In the genomic region with DNA sequence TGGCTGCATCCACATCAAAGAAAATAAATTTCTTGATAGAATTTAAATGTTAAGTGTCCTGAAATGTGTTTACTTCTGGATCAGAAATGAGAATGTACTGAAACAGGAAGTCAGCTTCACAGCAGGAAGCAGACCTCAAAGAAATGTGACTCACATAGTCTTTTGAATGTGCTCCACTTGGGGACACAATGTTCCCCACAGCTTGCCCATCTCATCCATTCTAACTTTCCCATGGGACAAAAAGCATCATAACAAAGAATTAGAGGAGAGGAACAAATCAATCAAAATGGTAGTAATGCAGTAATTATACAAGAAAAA, we compare ENCODE assay signal across 9 cellular contexts.
DNase-seq lines count a peak whose midpoint lies in the region; ATAC-seq and TF ChIP-seq lines count a peak whose summit lies in the region.
"Had no signal": no experiment of that assay in that cellular context is flagged by ENCODE, and none has a peak within 500 bp of the region (broad histone marks: within the 10 kb centered on the region; RNA-seq: fewer than 3 reads in every experiment).

No MANE protein-coding gene starts in this region.

- H3K27me3 ChIP-seq in right atrium auricular region: no peaks in the 10 kb centered on the region
- no peaks in the 10 kb centered on the region for H3K27me3 ChIP-seq in tibial nerve

- H3K36me3 ChIP-seq in right atrium auricular region (no peaks in the 10 kb centered on the region), tibial nerve (no peaks in the 10 kb centered on the region)

- H3K9me3 ChIP-seq in right atrium auricular region (no peaks in the 10 kb centered on the region), tibial nerve (no peaks in the 10 kb centered on the region)

- peak overlapping the region; percentile 13 for H3K27ac Mint-ChIP-seq in activated CD8-positive, alpha-beta memory T cell treated with anti-CD3 and anti-CD28 coated beads, Interleukin-2, amount 10 ng/mL, durations not matched to agents 7 days and 5 days
- peak overlapping the region; percentile 92 for H3K27ac Mint-ChIP-seq in activated naive CD8-positive, alpha-beta T cell treated with anti-CD3 and anti-CD28 coated beads for 36 hours
- H3K27ac Mint-ChIP-seq: nephron had no signal

- DNase-seq in activated CD8-positive, alpha-beta memory T cell treated with anti-CD3 and anti-CD28 coated beads, Interleukin-2, amount 10 ng/mL, durations not matched to agents 7 days and 5 days: no peak
- no peak for DNase-seq in activated CD8-positive, alpha-beta memory T cell treated with anti-CD3 and anti-CD28 coated beads for 24 hours
- DNase-seq in activated naive CD8-positive, alpha-beta T cell treated with anti-CD3 and anti-CD28 coated beads for 36 hours: no peak
- DNase-seq in right atrium auricular region (ENCODE audit: low spot score) (no peak), tibial nerve (ENCODE audit: low spot score in 2 of 2) (peak in 1 of 2 donors; percentile 47), HK-2 (ENCODE audit: unreplicated experiment) (no peak), activated gamma-delta T cell (lab: John Stamatoyannopoulos, UW) (no peak), NCI-H2196 treated with DMSO at 0.1 percent for 48 hours (lab: John Stamatoyannopoulos, UW; ENCODE audit: unreplicated experiment) (no peak)

- CTCF ChIA-PET in activated CD8-positive, alpha-beta memory T cell treated with anti-CD3 and anti-CD28 coated beads, Interleukin-2, amount 10 ng/mL, durations not matched to agents 7 days and 5 days (lab: Charles Lee): no interaction called here

- H3K4me1 ChIP-seq in right atrium auricular region: peaks cover 0 to 33% of the 10 kb centered on the region in 2 donors
- H3K4me1 ChIP-seq in tibial nerve: peaks cover 0 to 48% (median 33%) of the 10 kb centered on the region in 4 donors

- no peak for TF ChIP-seq POLR2A in tibial nerve (IDR thresholded peaks at IDR 0.05)

- no peak overlapping the region for H3K4me3 ChIP-seq in right atrium auricular region
- no peak overlapping the region for H3K4me3 ChIP-seq in tibial nerve

- peak; percentile 88 to 96 for TF ChIP-seq EP300 in tibial nerve (IDR thresholded peaks at IDR 0.05)

- TF ChIP-seq CTCF in right atrium auricular region (IDR thresholded peaks at IDR 0.05) (no peak), tibial nerve (IDR thresholded peaks at IDR 0.05) (no peak)

- H3K9me3 Mint-ChIP-seq in activated CD8-positive, alpha-beta memory T cell treated with anti-CD3 and anti-CD28 coated beads, Interleukin-2, amount 10 ng/mL, durations not matched to agents 7 days and 5 days (ENCODE audit: low read depth): no peaks in the 10 kb centered on the region
- H3K9me3 Mint-ChIP-seq in activated naive CD8-positive, alpha-beta T cell treated with anti-CD3 and anti-CD28 coated beads for 36 hours: peaks cover 5% of the 10 kb centered on the region

- no peaks in the 10 kb centered on the region for H3K27me3 Mint-ChIP-seq in activated CD8-positive, alpha-beta memory T cell treated with anti-CD3 and anti-CD28 coated beads, Interleukin-2, amount 10 ng/mL, durations not matched to agents 7 days and 5 days
- H3K27me3 Mint-ChIP-seq in activated naive CD8-positive, alpha-beta T cell treated with anti-CD3 and anti-CD28 coated beads for 36 hours: no peaks in the 10 kb centered on the region

- peak; percentile 53 for ATAC-seq in activated CD8-positive, alpha-beta memory T cell treated with anti-CD3 and anti-CD28 coated beads, Interleukin-2, amount 10 ng/mL, durations not matched to agents 7 days and 5 days

- H3K27ac ChIP-seq in right atrium auricular region (peak overlapping the region; percentile 67 to 75), tibial nerve (peak overlapping the region; percentile 1 to 81 (median 74))

- H3K36me3 Mint-ChIP-seq in activated CD8-positive, alpha-beta memory T cell treated with anti-CD3 and anti-CD28 coated beads, Interleukin-2, amount 10 ng/mL, durations not matched to agents 7 days and 5 days: no peaks in the 10 kb centered on the region
- H3K36me3 Mint-ChIP-seq in activated naive CD8-positive, alpha-beta T cell treated with anti-CD3 and anti-CD28 coated beads for 36 hours: peaks cover 7% of the 10 kb centered on the region

- H3K4me1 Mint-ChIP-seq in activated CD8-positive, alpha-beta memory T cell treated with anti-CD3 and anti-CD28 coated beads, Interleukin-2, amount 10 ng/mL, durations not matched to agents 7 days and 5 days: peaks cover 11% of the 10 kb centered on the region
- H3K4me1 Mint-ChIP-seq in activated naive CD8-positive, alpha-beta T cell treated with anti-CD3 and anti-CD28 coated beads for 36 hours: peaks cover 38% of the 10 kb centered on the region

- H3K4me3 Mint-ChIP-seq in activated CD8-positive, alpha-beta memory T cell treated with anti-CD3 and anti-CD28 coated beads, Interleukin-2, amount 10 ng/mL, durations not matched to agents 7 days and 5 days: no peak overlapping the region
- H3K4me3 Mint-ChIP-seq in activated naive CD8-positive, alpha-beta T cell treated with anti-CD3 and anti-CD28 coated beads for 36 hours: peak overlapping the region; percentile 78
- H3K4me3 Mint-ChIP-seq: nephron had no signal
